26 cellular contexts compared by ENCODE assay signal in genomic region chr15:71592186-71592585, GRCh38.
"Had no signal": no experiment of that assay in that cellular context is flagged by ENCODE, and none has a peak within 500 bp of the region (broad histone marks: within the 10 kb centered on the region; RNA-seq: fewer than 3 reads in every experiment).

No MANE protein-coding gene starts in this region.

- H3K9me3 Mint-ChIP-seq: memory B cell; natural killer cell treated with Interleukin-12 subunit alpha and Interleukin-12 subunit beta and Interleukin-15 and Interleukin-18, amount 100 ng/mL, for 72 hours; stimulated activated effector memory CD8-positive, alpha-beta T cell treated with anti-CD3 and anti-CD28 coated beads, Interleukin-12 subunit alpha, Interleukin-12 subunit beta, amount 100 ng/mL, for 72 hours had no signal

- H3K27me3 ChIP-seq: colonic mucosa, foreskin keratinocyte, hepatocyte, sigmoid colon, testis, tibial artery had no signal

- H3K9me3 ChIP-seq: colonic mucosa, mucosa of descending colon, sigmoid colon, testis, tibial artery had no signal

- H3K36me3 Mint-ChIP-seq: memory B cell; naive B cell; natural killer cell treated with Interleukin-12 subunit alpha and Interleukin-12 subunit beta and Interleukin-15 and Interleukin-18, amount 100 ng/mL, for 72 hours; stimulated activated effector memory CD8-positive, alpha-beta T cell treated with anti-CD3 and anti-CD28 coated beads, Interleukin-12 subunit alpha, Interleukin-12 subunit beta, amount 100 ng/mL, for 72 hours had no signal

- H3K4me2 ChIP-seq: hepatocyte had no signal

- H3K27ac ChIP-seq: colonic mucosa, epithelial cell of prostate, foreskin keratinocyte, hepatocyte, parathyroid adenoma, testis, tibial artery had no signal

- H3K36me3 ChIP-seq: colonic mucosa, sigmoid colon, tibial artery had no signal

- H3K4me3 ChIP-seq: colonic mucosa, hepatocyte, lung, mucosa of descending colon, sigmoid colon, testis, tibial artery had no signal

- H3K79me2 ChIP-seq: hepatocyte, parathyroid adenoma had no signal

- H3K4me1 Mint-ChIP-seq: memory B cell; naive B cell; stimulated activated effector memory CD8-positive, alpha-beta T cell treated with anti-CD3 and anti-CD28 coated beads, Interleukin-12 subunit alpha, Interleukin-12 subunit beta, amount 100 ng/mL, for 72 hours had no signal

- H3K4me1 ChIP-seq: colonic mucosa, parathyroid adenoma had no signal

- H3K27ac Mint-ChIP-seq: dendritic cell treated with granulocyte-macrophage colony-stimulating factor and Interleukin-4, amounts not matched to agents 40 ng/mL and 50 ng/mL, for 4 days; endodermal cell; memory B cell; mesothelial cell of epicardium; naive B cell; natural killer cell treated with Interleukin-12 subunit alpha and Interleukin-12 subunit beta and Interleukin-15 and Interleukin-18, amount 100 ng/mL, for 72 hours; progenitor cell of endocrine pancreas; stimulated activated effector memory CD8-positive, alpha-beta T cell treated with anti-CD3 and anti-CD28 coated beads, Interleukin-12 subunit alpha, Interleukin-12 subunit beta, amount 100 ng/mL, for 72 hours; type B pancreatic cell had no signal

- DNase-seq: colonic mucosa; effector CD8-positive, alpha-beta T cell; foreskin keratinocyte; left colon; mucosa of descending colon; naive B cell; sigmoid colon; stimulated activated CD4-positive, alpha-beta T cell treated with anti-CD3 and anti-CD28 coated beads, Interleukin-2, amount 100 ng/mL, for 24 hours; stimulated activated CD4-positive, alpha-beta T cell treated with anti-CD3 and anti-CD28 coated beads, Interleukin-4, amount 100 ng/mL, for 24 hours; stimulated activated naive CD8-positive, alpha-beta T cell treated with anti-CD3 and anti-CD28 coated beads, Interleukin-15, Interleukin-2, amounts not matched to agents 100 U/mL and 50 U/mL, for 24 hours; substantia nigra; testis; tibial artery had no signal

- H3K4me3 Mint-ChIP-seq: dendritic cell treated with granulocyte-macrophage colony-stimulating factor and Interleukin-4, amounts not matched to agents 40 ng/mL and 50 ng/mL, for 4 days; endodermal cell; memory B cell; mesothelial cell of epicardium; natural killer cell treated with Interleukin-12 subunit alpha and Interleukin-12 subunit beta and Interleukin-15 and Interleukin-18, amount 100 ng/mL, for 72 hours; neural crest cell; stimulated activated effector memory CD8-positive, alpha-beta T cell treated with anti-CD3 and anti-CD28 coated beads, Interleukin-12 subunit alpha, Interleukin-12 subunit beta, amount 100 ng/mL, for 72 hours; type B pancreatic cell had no signal

- H3K9ac ChIP-seq: parathyroid adenoma had no signal

- ATAC-seq: foreskin keratinocyte; left colon; mucosa of descending colon; natural killer cell treated with Interleukin-12 subunit alpha and Interleukin-12 subunit beta and Interleukin-15 and Interleukin-18, amount 100 ng/mL, for 72 hours; stimulated activated effector memory CD8-positive, alpha-beta T cell treated with anti-CD3 and anti-CD28 coated beads, Interleukin-12 subunit alpha, Interleukin-12 subunit beta, amount 100 ng/mL, for 72 hours; stimulated activated naive CD8-positive, alpha-beta T cell treated with anti-CD3 and anti-CD28 coated beads, Interleukin-15, Interleukin-2, amounts not matched to agents 100 U/mL and 50 U/mL, for 24 hours had no signal

- H3K27me3 Mint-ChIP-seq: dendritic cell treated with granulocyte-macrophage colony-stimulating factor and Interleukin-4, amounts not matched to agents 40 ng/mL and 50 ng/mL, for 4 days; type B pancreatic cell had no signal
